1 cellular context compared by ENCODE assay signal in the genomic region with DNA sequence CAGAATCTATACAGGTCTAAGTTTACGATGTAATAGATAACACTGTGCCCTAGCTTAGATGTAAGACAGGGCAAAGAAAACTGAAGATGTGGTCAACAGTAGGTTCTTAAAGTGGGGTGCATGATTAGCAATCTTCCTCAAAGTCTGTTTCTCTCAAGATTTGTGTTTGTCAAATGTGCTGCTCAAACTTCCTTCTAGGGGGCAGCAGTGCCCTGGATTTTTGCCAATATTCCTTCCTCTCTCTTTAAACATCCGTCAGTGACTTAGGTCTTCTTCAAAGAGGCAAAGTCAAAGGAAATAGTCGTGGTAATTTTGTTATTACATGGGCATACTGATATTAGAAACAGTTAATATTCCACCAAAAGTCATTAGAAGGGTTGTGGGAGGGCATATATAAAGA.
TF ChIP-seq lines count a peak whose summit lies in the region.

No MANE protein-coding gene starts in this region.

TF ChIP-seq in GM23338, 12 proteins besides CTCF, POLR2A, EP300 and RAD21 (continued from another document):
- TF ChIP-seq, protein P1, sequence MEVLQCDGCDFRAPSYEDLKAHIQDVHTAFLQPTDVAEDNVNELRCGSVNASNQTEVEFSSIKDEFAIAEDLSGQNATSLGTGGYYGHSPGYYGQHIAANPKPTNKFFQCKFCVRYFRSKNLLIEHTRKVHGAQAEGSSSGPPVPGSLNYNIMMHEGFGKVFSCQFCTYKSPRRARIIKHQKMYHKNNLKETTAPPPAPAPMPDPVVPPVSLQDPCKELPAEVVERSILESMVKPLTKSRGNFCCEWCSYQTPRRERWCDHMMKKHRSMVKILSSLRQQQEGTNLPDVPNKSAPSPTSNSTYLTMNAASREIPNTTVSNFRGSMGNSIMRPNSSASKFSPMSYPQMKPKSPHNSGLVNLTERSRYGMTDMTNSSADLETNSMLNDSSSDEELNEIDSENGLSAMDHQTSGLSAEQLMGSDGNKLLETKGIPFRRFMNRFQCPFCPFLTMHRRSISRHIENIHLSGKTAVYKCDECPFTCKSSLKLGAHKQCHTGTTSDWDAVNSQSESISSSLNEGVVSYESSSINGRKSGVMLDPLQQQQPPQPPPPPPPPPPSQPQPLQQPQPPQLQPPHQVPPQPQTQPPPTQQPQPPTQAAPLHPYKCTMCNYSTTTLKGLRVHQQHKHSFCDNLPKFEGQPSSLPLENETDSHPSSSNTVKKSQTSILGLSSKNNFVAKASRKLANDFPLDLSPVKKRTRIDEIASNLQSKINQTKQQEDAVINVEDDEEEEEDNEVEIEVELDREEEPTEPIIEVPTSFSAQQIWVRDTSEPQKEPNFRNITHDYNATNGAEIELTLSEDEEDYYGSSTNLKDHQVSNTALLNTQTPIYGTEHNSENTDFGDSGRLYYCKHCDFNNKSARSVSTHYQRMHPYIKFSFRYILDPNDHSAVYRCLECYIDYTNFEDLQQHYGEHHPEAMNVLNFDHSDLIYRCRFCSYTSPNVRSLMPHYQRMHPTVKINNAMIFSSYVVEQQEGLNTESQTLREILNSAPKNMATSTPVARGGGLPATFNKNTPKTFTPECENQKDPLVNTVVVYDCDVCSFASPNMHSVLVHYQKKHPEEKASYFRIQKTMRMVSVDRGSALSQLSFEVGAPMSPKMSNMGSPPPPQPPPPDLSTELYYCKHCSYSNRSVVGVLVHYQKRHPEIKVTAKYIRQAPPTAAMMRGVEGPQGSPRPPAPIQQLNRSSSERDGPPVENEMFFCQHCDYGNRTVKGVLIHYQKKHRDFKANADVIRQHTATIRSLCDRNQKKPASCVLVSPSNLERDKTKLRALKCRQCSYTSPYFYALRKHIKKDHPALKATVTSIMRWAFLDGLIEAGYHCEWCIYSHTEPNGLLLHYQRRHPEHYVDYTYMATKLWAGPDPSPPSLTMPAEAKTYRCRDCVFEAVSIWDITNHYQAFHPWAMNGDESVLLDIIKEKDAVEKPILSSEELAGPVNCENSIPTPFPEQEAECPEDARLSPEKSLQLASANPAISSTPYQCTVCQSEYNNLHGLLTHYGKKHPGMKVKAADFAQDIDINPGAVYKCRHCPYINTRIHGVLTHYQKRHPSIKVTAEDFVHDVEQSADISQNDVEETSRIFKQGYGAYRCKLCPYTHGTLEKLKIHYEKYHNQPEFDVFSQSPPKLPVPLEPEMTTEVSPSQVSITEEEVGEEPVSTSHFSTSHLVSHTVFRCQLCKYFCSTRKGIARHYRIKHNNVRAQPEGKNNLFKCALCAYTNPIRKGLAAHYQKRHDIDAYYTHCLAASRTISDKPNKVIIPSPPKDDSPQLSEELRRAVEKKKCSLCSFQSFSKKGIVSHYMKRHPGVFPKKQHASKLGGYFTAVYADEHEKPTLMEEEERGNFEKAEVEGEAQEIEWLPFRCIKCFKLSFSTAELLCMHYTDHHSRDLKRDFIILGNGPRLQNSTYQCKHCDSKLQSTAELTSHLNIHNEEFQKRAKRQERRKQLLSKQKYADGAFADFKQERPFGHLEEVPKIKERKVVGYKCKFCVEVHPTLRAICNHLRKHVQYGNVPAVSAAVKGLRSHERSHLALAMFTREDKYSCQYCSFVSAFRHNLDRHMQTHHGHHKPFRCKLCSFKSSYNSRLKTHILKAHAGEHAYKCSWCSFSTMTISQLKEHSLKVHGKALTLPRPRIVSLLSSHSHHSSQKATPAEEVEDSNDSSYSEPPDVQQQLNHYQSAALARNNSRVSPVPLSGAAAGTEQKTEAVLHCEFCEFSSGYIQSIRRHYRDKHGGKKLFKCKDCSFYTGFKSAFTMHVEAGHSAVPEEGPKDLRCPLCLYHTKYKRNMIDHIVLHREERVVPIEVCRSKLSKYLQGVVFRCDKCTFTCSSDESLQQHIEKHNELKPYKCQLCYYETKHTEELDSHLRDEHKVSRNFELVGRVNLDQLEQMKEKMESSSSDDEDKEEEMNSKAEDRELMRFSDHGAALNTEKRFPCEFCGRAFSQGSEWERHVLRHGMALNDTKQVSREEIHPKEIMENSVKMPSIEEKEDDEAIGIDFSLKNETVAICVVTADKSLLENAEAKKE (CRISPR knock-in tag; IDR thresholded peaks at IDR 0.05) = no peak
- TF ChIP-seq ZNF331 (CRISPR knock-in tag; IDR thresholded peaks at IDR 0.05; ENCODE audit: low read depth) = no peak
- TF ChIP-seq NANOG (IDR thresholded peaks at IDR 0.05; ENCODE audit: borderline replicate concordance) = no peak
- TF ChIP-seq STAT1 (IDR thresholded peaks at IDR 0.05; ENCODE audit: unreplicated experiment) = no peak
